Comparison of ENCODE assay signal across 29 cellular contexts in genomic region chr1:228062812-228063211, GRCh38. TPM values are rescaled to one million over a fixed set of nuclear protein-coding genes. Genes with fewer than 3 reads are reported as not detected.
DNase-seq lines count a peak whose midpoint lies in the region; ATAC-seq, FAIRE-seq and TF ChIP-seq lines count a peak whose summit lies in the region.
"Had no signal": no experiment of that assay in that cellular context is flagged by ENCODE, and none has a peak within 500 bp of the region (broad histone marks: within the 10 kb centered on the region; RNA-seq: fewer than 3 reads in every experiment).

No MANE protein-coding gene starts in this region.

- no peaks in the 10 kb centered on the region for H3K79me2 ChIP-seq in HepG2 (ENCODE audit: insufficient read depth, low read length)

- DNase-seq in HepG2 (ENCODE audit: low spot score) = no peak
- DNase-seq in right lobe of liver = no peak
- no peak for DNase-seq in epithelial cell of esophagus (ENCODE audit: low read depth)
- no peak for DNase-seq in amniotic stem cell (lab: John Stamatoyannopoulos, UW)
- DNase-seq: activated CD4-positive, alpha-beta T cell treated with anti-CD3 and anti-CD28 coated beads, Interleukin-2, amount 10 ng/mL, durations not matched to agents 7 days and 5 days; activated naive CD8-positive, alpha-beta T cell treated with anti-CD3 and anti-CD28 coated beads for 36 hours; C1 segment of cervical spinal cord; effector CD8-positive, alpha-beta T cell; gastrocnemius medialis; hypothalamus; lower lobe of right lung; NCI-H146; NCI-H510A; NK-92 treated with Interleukin-12 subunit alpha and Interleukin-12 subunit beta, amount 100 ng/mL, for 24 hours; substantia nigra; T-helper 2 cell had no signal

- TF ChIP-seq POLR2A in HepG2 (IDR thresholded peaks at IDR 0.05; ENCODE audit: insufficient read depth in 1 of 2, low read depth in 2 of 2, low read length in 2 of 2) = no peak
- TF ChIP-seq POLR2A in right lobe of liver (IDR thresholded peaks at IDR 0.05) = no peak

- TF ChIP-seq RAD21 in HepG2 (CRISPR knock-in tag; IDR thresholded peaks at IDR 0.05) = no peak

- H3K4me2 ChIP-seq in HepG2 (ENCODE audit: low read depth, low read length) = no peak overlapping the region

- ATAC-seq in HepG2 (peak; percentile 52), right lobe of liver (no peak), HG02852 (IDR thresholded peaks at IDR 0.05; ENCODE audit: unreplicated experiment) (no peak), esophagus mucosa (no peak)
- ATAC-seq: gastrocnemius medialis, lower lobe of right lung had no signal

- TF ChIP-seq EP300 in HepG2 (IDR thresholded peaks at IDR 0.05; ENCODE audit: low read depth in 2 of 2, low read length in 2 of 2) = no peak
- TF ChIP-seq EP300 in HepG2 (CRISPR knock-in tag; IDR thresholded peaks at IDR 0.05; ENCODE audit: borderline replicate concordance) = no peak

- no peak overlapping the region for H3K9ac ChIP-seq in HepG2 (ENCODE audit: insufficient read depth, low read depth, low read length)

- 8% methylated on average over 4 of the region's 4 CpGs for WGBS in HepG2 (ENCODE audit: low lambda C conversion rate)
- 70% methylated on average over 3 of the region's 4 CpGs for WGBS in right lobe of liver (ENCODE audit: insufficient coverage, low coverage, low lambda C conversion rate, missing lambda C conversion rate)

- no peaks in the 10 kb centered on the region for H4K20me1 ChIP-seq in HepG2 (ENCODE audit: insufficient read depth, low read length)

- H3K4me3 ChIP-seq in HepG2 (replicated peaks in 1 of 3; ENCODE audit: insufficient read depth in 1 of 3, low read depth in 2 of 3, low read length in 3 of 3) (no peak overlapping the region), right lobe of liver (no peak overlapping the region), epithelial cell of esophagus (ENCODE audit: low read length) (no peak overlapping the region)
- H3K4me3 ChIP-seq: esophagus muscularis mucosa, gastrocnemius medialis, lower lobe of right lung, vagina had no signal

- FAIRE-seq in HepG2 (lab: Jason Lieb, UNC) = no peak

- no peak overlapping the region for H3K27ac ChIP-seq in HepG2 (ENCODE audit: extremely low read length, insufficient read depth, low read length)
- no peak overlapping the region for H3K27ac ChIP-seq in right lobe of liver
- H3K27ac ChIP-seq: esophagus muscularis mucosa, gastrocnemius medialis, lower lobe of right lung, vagina, VCaP had no signal

- H3K36me3 ChIP-seq in HepG2 (replicated peaks in 1 of 2; ENCODE audit: control insufficient read depth in 1 of 2, insufficient read depth in 2 of 2, low read length in 2 of 2) (no peaks in the 10 kb centered on the region), right lobe of liver (no peaks in the 10 kb centered on the region)
- H3K36me3 ChIP-seq: esophagus muscularis mucosa, gastrocnemius medialis, lower lobe of right lung, vagina had no signal

- TF ChIP-seq CTCF in HepG2 (CRISPR knock-in tag; IDR thresholded peaks at IDR 0.05) (no peak), right lobe of liver (IDR thresholded peaks at IDR 0.05) (no peak), epithelial cell of esophagus (IDR thresholded peaks at IDR 0.05; ENCODE audit: insufficient read depth, low read depth, low read length, missing control alignments) (peak; percentile 19)

- no peak overlapping the region for H2AFZ ChIP-seq in HepG2 (ENCODE audit: low read length)

- in situ Hi-C loops in HepG2 (cut with HindIII; ENCODE audit: extremely low pct_ligation_motif_present, low pct_unique_long_range_greater_than_20kb) = no loop called here

- H3K4me1 ChIP-seq in HepG2 (ENCODE audit: insufficient read depth, low read length) (no peaks in the 10 kb centered on the region), right lobe of liver (no peaks in the 10 kb centered on the region)

- POLR2A ChIA-PET in HepG2 (lab: Yijun Ruan, JAX) = no interaction called here

- intact Hi-C loops in HepG2 (cut with micrococcal nuclease; ENCODE audit: unreplicated experiment) (no loop called here), right lobe of liver (cut with DNase I) (no loop called here)

- no peaks in the 10 kb centered on the region for H3K9me3 ChIP-seq in HepG2 (ENCODE audit: low read length)
- H3K9me3 ChIP-seq in right lobe of liver = no peaks in the 10 kb centered on the region
- H3K9me3 ChIP-seq: esophagus muscularis mucosa, gastrocnemius medialis, lower lobe of right lung, vagina had no signal

- CTCF ChIA-PET in HepG2 (lab: Yijun Ruan, JAX; ENCODE audit: low intra/inter-chr PET ratio, low total read pairs) = no interaction called here

- H3K27me3 ChIP-seq in HepG2 (ENCODE audit: control insufficient read depth in 1 of 2, insufficient read depth in 2 of 2, low read length in 2 of 2) (peaks cover 8 to 45% of the 10 kb centered on the region in 2 experiments; a peak in 4 of 5 replicates), right lobe of liver (peaks cover 0 to 25% of the 10 kb centered on the region in 2 donors)

- BruUV-seq in HepG2 (replicated peaks; lab: Mats Ljungman, UMichigan) = no TSS peak

RNA-seq across cellular contexts. Expression of gene ARF1, which starts 19.7 kb away (rescaled TPM):
- total RNA-seq in HepG2 (2016; rRNA removed; fragmentation: Illumina TruSeq; extraction: Trizol) = 186 and 210 TPM in 2 replicates
- total RNA-seq in HepG2 (2016; cell fraction: cytosol; rRNA removed; fragmentation: Illumina TruSeq; extraction: Trizol; ENCODE audit: low read depth) = 81.7 and 86.1 TPM in 2 replicates
- total RNA-seq in HepG2 (2016; cell fraction: insoluble cytoplasmic fraction; rRNA removed; fragmentation: Illumina TruSeq; extraction: Trizol) = 189 and 192 TPM in 2 replicates
- 147 and 149 TPM in 2 replicates for total RNA-seq in HepG2 (2016; cell fraction: membrane; rRNA removed; fragmentation: Illumina TruSeq; extraction: Trizol)
- total RNA-seq in HepG2 (2016; cell fraction: nucleus; rRNA removed; fragmentation: Illumina TruSeq; extraction: Trizol) = 107 and 112 TPM in 2 replicates
- polyA plus RNA-seq in HepG2 (2011; rRNA removed) = 327 and 337 TPM in 2 replicates
- polyA plus RNA-seq in HepG2 (2011; cell fraction: cytosol; rRNA removed) = 324 and 458 TPM in 2 replicates
- 231 and 250 TPM in 2 replicates for polyA plus RNA-seq in HepG2 (2011; cell fraction: nucleus; rRNA removed)
- 231 and 263 TPM in 2 replicates for polyA plus RNA-seq in HepG2 (2012)
- polyA plus RNA-seq in HepG2 (2016; cell fraction: cytosol; fragmentation: Illumina TruSeq; extraction: Trizol; ENCODE audit: low read depth) = 82.3 and 83.9 TPM in 2 replicates
- polyA plus RNA-seq in HepG2 (2016; cell fraction: insoluble cytoplasmic fraction; fragmentation: Illumina TruSeq; extraction: Trizol; ENCODE audit: low read depth) = 300 and 336 TPM in 2 replicates
- 127 and 132 TPM in 2 replicates for polyA plus RNA-seq in HepG2 (2016; cell fraction: membrane; fragmentation: Illumina TruSeq; extraction: Trizol; ENCODE audit: low read depth)
- 254 and 261 TPM in 2 replicates for polyA plus RNA-seq in HepG2 (2016; cell fraction: nucleus; fragmentation: Illumina TruSeq; extraction: Trizol; ENCODE audit: insufficient read depth, low read depth)
- 586 and 708 TPM in 2 replicates for polyA minus RNA-seq in HepG2 (2011; rRNA and poly(A)+ RNA removed; ENCODE audit: low replicate concordance)
- 237 and 248 TPM in 2 replicates for polyA minus RNA-seq in HepG2 (2011; cell fraction: cytosol; rRNA and poly(A)+ RNA removed)
- 85.8 and 86.9 TPM in 2 replicates for polyA minus RNA-seq in HepG2 (2011; cell fraction: nucleus; rRNA and poly(A)+ RNA removed)
- total RNA-seq in right lobe of liver = 100 to 1,000 TPM; 143 to 261 (median 193) TPM
- 273 TPM for total RNA-seq in esophagus mucosa

RNA-seq across cellular contexts. Expression of gene C1orf35, which starts 40.3 kb away (rescaled TPM):
- total RNA-seq in HepG2 (2016; rRNA removed; fragmentation: Illumina TruSeq; extraction: Trizol) (14.2 and 19.3 TPM in 2 replicates), right lobe of liver (1 to 10 TPM; 3.4 to 6.3 (median 5.2) TPM), esophagus mucosa (13.9 TPM)
- 3.6 and 3.9 TPM in 2 replicates for total RNA-seq in HepG2 (2016; cell fraction: cytosol; rRNA removed; fragmentation: Illumina TruSeq; extraction: Trizol; ENCODE audit: low read depth)
- total RNA-seq in HepG2 (2016; cell fraction: insoluble cytoplasmic fraction; rRNA removed; fragmentation: Illumina TruSeq; extraction: Trizol) = 12.7 and 19.3 TPM in 2 replicates
- total RNA-seq in HepG2 (2016; cell fraction: membrane; rRNA removed; fragmentation: Illumina TruSeq; extraction: Trizol) = 5.2 and 7.7 TPM in 2 replicates
- total RNA-seq in HepG2 (2016; cell fraction: nucleus; rRNA removed; fragmentation: Illumina TruSeq; extraction: Trizol) = 10.2 and 14.8 TPM in 2 replicates
- polyA plus RNA-seq in HepG2 (2011; rRNA removed) = 8.1 and 8.8 TPM in 2 replicates
- polyA plus RNA-seq in HepG2 (2011; cell fraction: cytosol; rRNA removed) = 5.5 and 9.0 TPM in 2 replicates
- polyA plus RNA-seq in HepG2 (2011; cell fraction: nucleus; rRNA removed) = 34.5 and 36.2 TPM in 2 replicates
- polyA plus RNA-seq in HepG2 (2012) = 6.8 and 7.0 TPM in 2 replicates
- 2.9 and 3.3 TPM in 2 replicates for polyA plus RNA-seq in HepG2 (2016; cell fraction: cytosol; fragmentation: Illumina TruSeq; extraction: Trizol; ENCODE audit: low read depth)
- 14.4 and 15.4 TPM in 2 replicates for polyA plus RNA-seq in HepG2 (2016; cell fraction: insoluble cytoplasmic fraction; fragmentation: Illumina TruSeq; extraction: Trizol; ENCODE audit: low read depth)
- polyA plus RNA-seq in HepG2 (2016; cell fraction: membrane; fragmentation: Illumina TruSeq; extraction: Trizol; ENCODE audit: low read depth) = 4.2 TPM in 2 replicates
- polyA plus RNA-seq in HepG2 (2016; cell fraction: nucleus; fragmentation: Illumina TruSeq; extraction: Trizol; ENCODE audit: insufficient read depth, low read depth) = 35.0 and 36.9 TPM in 2 replicates
- 3.9 and 4.2 TPM in 2 replicates for polyA minus RNA-seq in HepG2 (2011; rRNA and poly(A)+ RNA removed; ENCODE audit: low replicate concordance)
- polyA minus RNA-seq in HepG2 (2011; cell fraction: cytosol; rRNA and poly(A)+ RNA removed) = 1.2 and 2.6 TPM in 2 replicates
- polyA minus RNA-seq in HepG2 (2011; cell fraction: nucleus; rRNA and poly(A)+ RNA removed) = 2.7 and 3.4 TPM in 2 replicates

RNA-seq across cellular contexts. Expression of gene MRPL55, which starts 46.3 kb away (rescaled TPM):
- total RNA-seq in HepG2 (2016; rRNA removed; fragmentation: Illumina TruSeq; extraction: Trizol) = 92.9 and 97.9 TPM in 2 replicates
- total RNA-seq in HepG2 (2016; cell fraction: cytosol; rRNA removed; fragmentation: Illumina TruSeq; extraction: Trizol; ENCODE audit: low read depth) = 49.0 and 60.3 TPM in 2 replicates
- 86.6 and 104 TPM in 2 replicates for total RNA-seq in HepG2 (2016; cell fraction: insoluble cytoplasmic fraction; rRNA removed; fragmentation: Illumina TruSeq; extraction: Trizol)
- total RNA-seq in HepG2 (2016; cell fraction: membrane; rRNA removed; fragmentation: Illumina TruSeq; extraction: Trizol) = 54.0 and 72.4 TPM in 2 replicates
- 52.4 and 56.0 TPM in 2 replicates for total RNA-seq in HepG2 (2016; cell fraction: nucleus; rRNA removed; fragmentation: Illumina TruSeq; extraction: Trizol)
- polyA plus RNA-seq in HepG2 (2011; rRNA removed) = 58.6 and 74.8 TPM in 2 replicates
- 43.3 and 107 TPM in 2 replicates for polyA plus RNA-seq in HepG2 (2011; cell fraction: cytosol; rRNA removed)
- polyA plus RNA-seq in HepG2 (2011; cell fraction: nucleus; rRNA removed) = 195 and 229 TPM in 2 replicates
- polyA plus RNA-seq in HepG2 (2012) = 31.6 and 40.6 TPM in 2 replicates
- 37.6 and 50.2 TPM in 2 replicates for polyA plus RNA-seq in HepG2 (2016; cell fraction: cytosol; fragmentation: Illumina TruSeq; extraction: Trizol; ENCODE audit: low read depth)
- polyA plus RNA-seq in HepG2 (2016; cell fraction: insoluble cytoplasmic fraction; fragmentation: Illumina TruSeq; extraction: Trizol; ENCODE audit: low read depth) = 96.5 and 99.2 TPM in 2 replicates
- polyA plus RNA-seq in HepG2 (2016; cell fraction: membrane; fragmentation: Illumina TruSeq; extraction: Trizol; ENCODE audit: low read depth) = 41.3 and 57.8 TPM in 2 replicates
- 81.1 and 106 TPM in 2 replicates for polyA plus RNA-seq in HepG2 (2016; cell fraction: nucleus; fragmentation: Illumina TruSeq; extraction: Trizol; ENCODE audit: insufficient read depth, low read depth)
- 52.6 and 85.2 TPM in 2 replicates for polyA minus RNA-seq in HepG2 (2011; rRNA and poly(A)+ RNA removed; ENCODE audit: low replicate concordance)
- 25.1 and 31.5 TPM in 2 replicates for polyA minus RNA-seq in HepG2 (2011; cell fraction: cytosol; rRNA and poly(A)+ RNA removed)
- polyA minus RNA-seq in HepG2 (2011; cell fraction: nucleus; rRNA and poly(A)+ RNA removed) = 29.2 and 32.2 TPM in 2 replicates
- 10 to 100 TPM; 24.2 to 75.9 (median 38.0) TPM for total RNA-seq in right lobe of liver
- 29.0 TPM for total RNA-seq in esophagus mucosa

RNA-seq across cellular contexts. Expression of gene WNT3A, which starts 56.0 kb away (rescaled TPM):
- not detected in 2 replicates for total RNA-seq in HepG2 (2016; rRNA removed; fragmentation: Illumina TruSeq; extraction: Trizol)
- not detected in 2 replicates for total RNA-seq in HepG2 (2016; cell fraction: cytosol; rRNA removed; fragmentation: Illumina TruSeq; extraction: Trizol; ENCODE audit: low read depth)
- not detected in 2 replicates for total RNA-seq in HepG2 (2016; cell fraction: insoluble cytoplasmic fraction; rRNA removed; fragmentation: Illumina TruSeq; extraction: Trizol)
- total RNA-seq in HepG2 (2016; cell fraction: membrane; rRNA removed; fragmentation: Illumina TruSeq; extraction: Trizol) = not detected in 2 replicates
- total RNA-seq in HepG2 (2016; cell fraction: nucleus; rRNA removed; fragmentation: Illumina TruSeq; extraction: Trizol) = not detected in 2 replicates
- not detected in 2 replicates for polyA plus RNA-seq in HepG2 (2011; rRNA removed)
- not detected in 2 replicates for polyA plus RNA-seq in HepG2 (2011; cell fraction: cytosol; rRNA removed)
- not detected in 2 replicates for polyA plus RNA-seq in HepG2 (2011; cell fraction: nucleus; rRNA removed)
- polyA plus RNA-seq in HepG2 (2012) = not detected in 2 replicates
- not detected in 2 replicates for polyA plus RNA-seq in HepG2 (2016; cell fraction: cytosol; fragmentation: Illumina TruSeq; extraction: Trizol; ENCODE audit: low read depth)
- not detected in 2 replicates for polyA plus RNA-seq in HepG2 (2016; cell fraction: insoluble cytoplasmic fraction; fragmentation: Illumina TruSeq; extraction: Trizol; ENCODE audit: low read depth)
- not detected in 2 replicates for polyA plus RNA-seq in HepG2 (2016; cell fraction: membrane; fragmentation: Illumina TruSeq; extraction: Trizol; ENCODE audit: low read depth)
- polyA plus RNA-seq in HepG2 (2016; cell fraction: nucleus; fragmentation: Illumina TruSeq; extraction: Trizol; ENCODE audit: insufficient read depth, low read depth) = not detected in 2 replicates
- not detected in 2 replicates for polyA minus RNA-seq in HepG2 (2011; rRNA and poly(A)+ RNA removed; ENCODE audit: low replicate concordance)
- polyA minus RNA-seq in HepG2 (2011; cell fraction: cytosol; rRNA and poly(A)+ RNA removed) = not detected in 2 replicates
- not detected in 2 replicates for polyA minus RNA-seq in HepG2 (2011; cell fraction: nucleus; rRNA and poly(A)+ RNA removed)
- total RNA-seq in right lobe of liver = not detected
- total RNA-seq in esophagus mucosa = 0.44 TPM
- total RNA-seq: activated CD4-positive, alpha-beta T cell treated with anti-CD3 and anti-CD28 coated beads, Interleukin-2, amount 10 ng/mL, durations not matched to agents 7 days and 5 days; activated naive CD8-positive, alpha-beta T cell treated with anti-CD3 and anti-CD28 coated beads for 36 hours; activated T-helper 1 cell treated with anti-CD3 and anti-CD28 coated beads, Interleukin-12 subunit alpha, Interleukin-12 subunit beta, Interleukin-2, Interleukin-4 antibody, amounts not matched to agents 30 ng/mL and 10 ng/mL and 1 ng/mL, durations not matched to agents 14 hours and 24 hours and 36 hours; chondrocyte; esophagus muscularis mucosa; G401; gastrocnemius medialis; H4; MCF 10A; posterior vena cava; vagina had no signal
- polyA plus RNA-seq: AG04450, IgD-negative memory B cell had no signal
